ENCODE assay signal across 1 cellular context in genomic region chr16:2777231-2777902, GRCh38.
A peak's percentile ranks its signal among the peaks of the same experiment; 100 is the strongest.
TF ChIP-seq lines count a peak whose summit lies in the region.

Gene ELOB, minus strand, starts transcription at chr16:2777280. Its CDS starts 41 bp downstream, at chr16:2777239.

TF ChIP-seq in K562, 482 proteins besides CTCF, POLR2A, EP300 and RAD21 (continued from another document and continues in another):
- TF ChIP-seq TBP (optimal IDR thresholded peaks at IDR 0.05; ENCODE audit: low read depth, low read length) (peak; percentile 94), ZBTB17 (CRISPR knock-in tag; IDR thresholded peaks at IDR 0.05) (peak; percentile 65), HSF4 (CRISPR knock-in tag; IDR thresholded peaks at IDR 0.05; ENCODE audit: borderline replicate concordance) (no peak), PHF20 (IDR thresholded peaks at IDR 0.05; ENCODE audit: partially characterized antibody) (peak; percentile 87), ZFP30 (CRISPR knock-in tag; IDR thresholded peaks at IDR 0.05; ENCODE audit: borderline replicate concordance) (no peak), THRB (CRISPR knock-in tag; conservative IDR thresholded peaks at IDR 0.05) (0 out of 2 replicates have a peak, but pooled peaks have one; percentile 65), TRIM25 (IDR thresholded peaks at IDR 0.05; ENCODE audit: borderline replicate concordance) (no peak), L3MBTL2 (IDR thresholded peaks at IDR 0.05) (no peak), ARID1B (IDR thresholded peaks at IDR 0.05) (peak; percentile 23; the same call in 1 of the 2 replicates), ZNF655 (CRISPR knock-in tag; IDR thresholded peaks at IDR 0.05) (no peak), MAX (CRISPR knock-in tag; IDR thresholded peaks at IDR 0.05) (peak; percentile 32), HBP1 (CRISPR knock-in tag; IDR thresholded peaks at IDR 0.05) (peak; percentile 49; the same call in 1 of the 2 replicates), CAMTA2 (CRISPR knock-in tag; conservative IDR thresholded peaks at IDR 0.05) (0 out of 2 replicates have a peak, but pooled peaks have one; percentile 14), EGR1 (conservative IDR thresholded peaks at IDR 0.05) (peak; percentile 14; the same call in 1 of the 2 replicates), SMAD3 (CRISPR knock-in tag; conservative IDR thresholded peaks at IDR 0.05) (peak; percentile 59; the same call in 1 of the 2 replicates), FOXA3 (CRISPR knock-in tag; conservative IDR thresholded peaks at IDR 0.05 in 1 of 2, IDR thresholded peaks at IDR 0.05 in 1 of 2) (no peak), NFRKB (IDR thresholded peaks at IDR 0.05; ENCODE audit: low read depth) (peak; percentile 99), RFX7 (CRISPR knock-in tag; IDR thresholded peaks at IDR 0.05) (no peak), TAF7 (tag; IDR thresholded peaks at IDR 0.05) (peak; percentile 96), ETV5 (CRISPR knock-in tag; IDR thresholded peaks at IDR 0.05; ENCODE audit: low read depth) (peak; percentile 42; the same call in 1 of the 2 replicates), HMGXB4 (CRISPR knock-in tag; IDR thresholded peaks at IDR 0.05) (peak; percentile 62; the same call in 1 of the 2 replicates), MBD2 (IDR thresholded peaks at IDR 0.05; ENCODE audit: borderline replicate concordance, low read depth) (peak; percentile 60; the same call in 1 of the 2 replicates), U2AF1 (optimal IDR thresholded peaks at IDR 0.05; ENCODE audit: low read depth, low read length) (peak; percentile 78), ZNF311 (CRISPR knock-in tag; IDR thresholded peaks at IDR 0.05) (0 out of 2 replicates have a peak, but pooled peaks have one; percentile 46), ZNF592 (IDR thresholded peaks at IDR 0.05) (peak; percentile 43), ZBTB49 (CRISPR knock-in tag; IDR thresholded peaks at IDR 0.05; ENCODE audit: borderline replicate concordance) (peak; percentile 54; the same call in 1 of the 2 replicates), POLR2AphosphoS5 (IDR thresholded peaks at IDR 0.05; ENCODE audit: control insufficient read depth, insufficient read depth, low read depth, low read length) (peak; percentile 87), SMAD1 (IDR thresholded peaks at IDR 0.05; ENCODE audit: low read depth, low read length, partially characterized antibody) (peak; percentile 75), GATAD2A (IDR thresholded peaks at IDR 0.05) (peak; percentile 89), KLF6 (CRISPR knock-in tag; IDR thresholded peaks at IDR 0.05; ENCODE audit: borderline replicate concordance) (0 out of 2 replicates have a peak, but pooled peaks have one; percentile 62), ZC3H4 (CRISPR knock-in tag; IDR thresholded peaks at IDR 0.05; ENCODE audit: borderline replicate concordance) (no peak; the same call in none of the 2 replicates), PCBP1 (IDR thresholded peaks at IDR 0.05; ENCODE audit: low read depth, low read length, poor library complexity, severe bottlenecking) (peak; percentile 75), NFIC (IDR thresholded peaks at IDR 0.05) (peak; percentile 39; the same call in 1 of the 2 replicates), TCF3 (CRISPR knock-in tag; IDR thresholded peaks at IDR 0.05) (no peak), THAP12 (CRISPR knock-in tag; IDR thresholded peaks at IDR 0.05) (peak; percentile 89), XRCC4 (IDR thresholded peaks at IDR 0.05; ENCODE audit: extremely low read depth, insufficient read depth, insufficient read length) (no peak), TAF9B (IDR thresholded peaks at IDR 0.05; ENCODE audit: partially characterized antibody) (peak; percentile 97), XRCC5 (IDR thresholded peaks at IDR 0.05; ENCODE audit: low read depth, low read length) (no peak), PREB (CRISPR knock-in tag; IDR thresholded peaks at IDR 0.05) (0 out of 2 replicates have a peak, but pooled peaks have one; percentile 64), MAFF (IDR thresholded peaks at IDR 0.05; ENCODE audit: low read length) (no peak), ZNF764 (CRISPR knock-in tag; IDR thresholded peaks at IDR 0.05; ENCODE audit: low read depth) (0 out of 2 replicates have a peak, but pooled peaks have one; percentile 13)
